Comparison of ENCODE assay signal across 13 cellular contexts in genomic region chr7:94303736-94304135, GRCh38.
DNase-seq lines count a peak whose midpoint lies in the region; ATAC-seq, FAIRE-seq and TF ChIP-seq lines count a peak whose summit lies in the region.
"Had no signal": no experiment of that assay in that cellular context is flagged by ENCODE, and none has a peak within 500 bp of the region (broad histone marks: within the 10 kb centered on the region; RNA-seq: fewer than 3 reads in every experiment).

No MANE protein-coding gene starts in this region.

- peaks cover 11 to 19% of the 10 kb centered on the region in 2 donors for H3K4me1 ChIP-seq in kidney (ENCODE audit: control insufficient read depth in 1 of 2, insufficient read depth in 1 of 2, low read depth in 1 of 2, low read length in 2 of 2)
- peaks cover 0 to 2% (median 0%) of the 10 kb centered on the region in 6 donors for H3K4me1 ChIP-seq in spleen

- H3K4me1 Mint-ChIP-seq in brain = peaks cover 50% of the 10 kb centered on the region

- no peak overlapping the region for H3K4me3 ChIP-seq in kidney (ENCODE audit: low read length in 2 of 2)
- H3K4me3 ChIP-seq in spleen = no peak overlapping the region
- H3K4me3 ChIP-seq: body of pancreas had no signal

- no peak overlapping the region for H3K9ac ChIP-seq in kidney (ENCODE audit: low read length in 2 of 2)

- peak overlapping the region; percentile 31 to 94 (median 88) for H3K27ac Mint-ChIP-seq in brain

- H3K36me3 ChIP-seq in kidney (ENCODE audit: control insufficient read depth in 1 of 2, insufficient read depth in 2 of 2, low read length in 2 of 2) = no peaks in the 10 kb centered on the region
- H3K36me3 ChIP-seq in spleen = no peaks in the 10 kb centered on the region

- 61 to 71% (median 70%) methylated on average over 6 of the region's 6 CpGs for WGBS in spleen, 5 donors

- no peak for TF ChIP-seq POLR2A in spleen (IDR thresholded peaks at IDR 0.05)

- FAIRE-seq in kidney (lab: Jason Lieb, UNC) = no peak
- FAIRE-seq: GM18507 had no signal

- H3K4me3 Mint-ChIP-seq in brain = peak overlapping the region in 4 of 5 experiments; percentile 17 to 59 (median 44)

- peaks cover 6% of the 10 kb centered on the region for H3K27me3 Mint-ChIP-seq in brain

- no peaks in the 10 kb centered on the region for H3K9me3 ChIP-seq in kidney (ENCODE audit: control insufficient read depth in 1 of 2, low read length in 2 of 2)
- H3K9me3 ChIP-seq in spleen = no peaks in the 10 kb centered on the region
- H3K9me3 ChIP-seq: body of pancreas had no signal

- H3K27ac ChIP-seq in kidney (ENCODE audit: low read depth in 2 of 2, low read length in 2 of 2) = peak overlapping the region; percentile 8 to 16
- H3K27ac ChIP-seq in spleen = peak overlapping the region in 5 of 8 donors; percentile 2 to 59 (median 48)
- H3K27ac ChIP-seq: body of pancreas had no signal

- H3K27me3 ChIP-seq in spleen (replicated peaks in 1 of 7) = no peaks in the 10 kb centered on the region
- H3K27me3 ChIP-seq: body of pancreas had no signal

- no peak for TF ChIP-seq CTCF in brain (conservative IDR thresholded peaks at IDR 0.05)
- TF ChIP-seq CTCF in kidney (IDR thresholded peaks at IDR 0.05; ENCODE audit: borderline replicate concordance, extremely low read depth, insufficient read depth) = no peak
- TF ChIP-seq CTCF in spleen (IDR thresholded peaks at IDR 0.05 in 8 of 11, conservative IDR thresholded peaks at IDR 0.05 in 3 of 11) = no peak

- intact Hi-C loops in kidney (cut with DNase I) (no loop called here), spleen (cut with DNase I; ENCODE audit: low total_unique reads) (no loop called here)

- DNase-seq in ELF-1 (ENCODE audit: low read depth, low spot score) (peak; percentile 14), kidney (no peak), spleen (no peak), cerebellar cortex (ENCODE audit: low spot score) (no peak), GF-D8 (lab: John Stamatoyannopoulos, UW) (no peak)
- DNase-seq: H7; SIG-M5; stimulated activated naive CD4-positive, alpha-beta T cell treated with Interleukin-2 at 50 U/mL for 16 hours had no signal

- ATAC-seq in HG03457 (IDR thresholded peaks at IDR 0.05; ENCODE audit: unreplicated experiment) = no peak
- ATAC-seq in HG03469 (IDR thresholded peaks at IDR 0.05; ENCODE audit: unreplicated experiment) = no peak
- ATAC-seq: body of pancreas had no signal

- H3K9me3 Mint-ChIP-seq in brain = peaks cover 3 to 26% (median 13%) of the 10 kb centered on the region in 5 experiments

- peaks cover 8% of the 10 kb centered on the region for H3K36me3 Mint-ChIP-seq in brain
